8 cellular contexts compared by ENCODE assay signal in the genomic region with DNA sequence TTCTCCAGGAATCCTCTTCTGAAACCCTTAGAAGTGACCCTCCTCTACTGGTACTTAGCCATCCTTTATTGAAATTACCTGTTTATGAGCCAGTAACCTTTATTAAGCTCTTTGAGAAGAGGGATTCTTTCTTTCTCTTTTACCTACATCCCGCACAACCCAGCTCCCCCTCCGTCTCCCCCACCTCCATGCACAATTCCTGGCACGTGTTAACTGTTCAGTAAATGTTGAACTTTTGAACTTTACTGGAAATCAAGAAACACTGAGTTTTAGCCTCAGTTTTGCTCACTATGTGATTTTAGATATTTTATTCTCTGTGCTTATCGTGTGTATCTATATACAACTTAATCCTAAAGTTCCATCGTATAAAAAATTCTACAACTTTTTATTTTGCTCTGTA. TPM values are rescaled to one million over a fixed set of nuclear protein-coding genes. Genes with fewer than 3 reads are reported as not detected.
A peak's percentile ranks its signal among the peaks of the same experiment; 100 is the strongest.
DNase-seq lines count a peak whose midpoint lies in the region; ATAC-seq and TF ChIP-seq lines count a peak whose summit lies in the region.

No MANE protein-coding gene starts in this region.

- no peaks in the 10 kb centered on the region for H3K27me3 Mint-ChIP-seq in endodermal cell (ENCODE audit: insufficient read depth)
- H3K27me3 Mint-ChIP-seq in progenitor cell of endocrine pancreas = no peaks in the 10 kb centered on the region

- peaks cover 37% of the 10 kb centered on the region for H4K20me1 ChIP-seq in OCI-LY3 (ENCODE audit: insufficient read depth, low read length)

- H3K27ac ChIP-seq in OCI-LY3 (ENCODE audit: low read length) = no peak overlapping the region
- no peak overlapping the region for H3K27ac ChIP-seq in endodermal cell (ENCODE audit: low read depth, low read length)

- H3K9me3 Mint-ChIP-seq in endodermal cell = peaks cover 5% of the 10 kb centered on the region
- H3K9me3 Mint-ChIP-seq in progenitor cell of endocrine pancreas (ENCODE audit: low read depth) = peaks cover 4% of the 10 kb centered on the region

- H3K27ac Mint-ChIP-seq in endodermal cell (no peak overlapping the region), progenitor cell of endocrine pancreas (no peak overlapping the region)

- H3K9me3 ChIP-seq in OCI-LY3 (ENCODE audit: insufficient read depth, low read length) (no peaks in the 10 kb centered on the region), endodermal cell (ENCODE audit: control insufficient read depth, low read length) (no peaks in the 10 kb centered on the region)

- peaks cover 9% of the 10 kb centered on the region for H3K36me3 Mint-ChIP-seq in endodermal cell (ENCODE audit: low read depth)
- peaks cover 8% of the 10 kb centered on the region for H3K36me3 Mint-ChIP-seq in progenitor cell of endocrine pancreas (ENCODE audit: insufficient read depth)

- H3K79me2 ChIP-seq in OCI-LY3 (ENCODE audit: low read length) = peaks cover 87% of the 10 kb centered on the region

- TF ChIP-seq CTCF in OCI-LY3 (IDR thresholded peaks at IDR 0.05; ENCODE audit: low read depth, low read length) (no peak), endodermal cell (conservative IDR thresholded peaks at IDR 0.05) (no peak), progenitor cell of endocrine pancreas (IDR thresholded peaks at IDR 0.05; ENCODE audit: unreplicated experiment) (no peak)

- H3K4me2 ChIP-seq in OCI-LY3 (ENCODE audit: low read length) = peak overlapping the region; percentile 77

- H3K36me3 ChIP-seq in OCI-LY3 (replicated peaks; ENCODE audit: low read depth, low read length) = peaks cover 16% of the 10 kb centered on the region
- H3K36me3 ChIP-seq in endodermal cell (ENCODE audit: control insufficient read depth, insufficient read depth, low read length) = peaks cover 20% of the 10 kb centered on the region
- no peaks in the 10 kb centered on the region; the same call in 1 of the 2 replicates for H3K36me3 ChIP-seq in H7 (replicated peaks; ENCODE audit: control insufficient read depth, insufficient read depth, low read length)

- peak overlapping the region; percentile 97 for H3K4me3 Mint-ChIP-seq in endodermal cell
- H3K4me3 Mint-ChIP-seq in progenitor cell of endocrine pancreas (ENCODE audit: low read depth) = peak overlapping the region; percentile 96

- H3K9ac ChIP-seq in OCI-LY3 (ENCODE audit: low read length) (0 out of 2 replicates have a peak overlapping the region, but pooled peaks have one; percentile 100), endodermal cell (ENCODE audit: extremely low read depth, low read length, poor library complexity, severe bottlenecking) (peak overlapping the region; percentile 20)

- H3K4me3 ChIP-seq in OCI-LY3 (ENCODE audit: low read length) = peak overlapping the region; percentile 100
- H3K4me3 ChIP-seq in endodermal cell (ENCODE audit: low read length) = peak overlapping the region; percentile 96
- H3K4me3 ChIP-seq in H7 (ENCODE audit: insufficient read depth, low read depth, low read length) = no peak overlapping the region; the same call in 1 of the 2 replicates

- H2AFZ ChIP-seq in OCI-LY3 (ENCODE audit: low read depth, low read length) = no peak overlapping the region

- H3K4me1 ChIP-seq in OCI-LY3 (ENCODE audit: low read length) (peaks cover 19% of the 10 kb centered on the region), endodermal cell (ENCODE audit: control insufficient read depth, insufficient read depth, low read length) (peaks cover 4% of the 10 kb centered on the region)

- no peak for ATAC-seq in HG02759 (IDR thresholded peaks at IDR 0.05; ENCODE audit: unreplicated experiment)

- H3K4me1 Mint-ChIP-seq in endodermal cell (peaks cover 13% of the 10 kb centered on the region), progenitor cell of endocrine pancreas (ENCODE audit: low read depth) (peaks cover 13% of the 10 kb centered on the region)

- H3K27me3 ChIP-seq in OCI-LY3 (ENCODE audit: low read depth, low read length) (no peaks in the 10 kb centered on the region), endodermal cell (ENCODE audit: control insufficient read depth, insufficient read depth, low read length, poor library complexity, severe bottlenecking) (no peaks in the 10 kb centered on the region), H7 (ENCODE audit: control insufficient read depth, insufficient read depth, low read length) (no peaks in the 10 kb centered on the region)

- peak; percentile 15 for DNase-seq in EH (ENCODE audit: low read depth)
- DNase-seq in endodermal cell = no peak
- no peak for DNase-seq in progenitor cell of endocrine pancreas (ENCODE audit: low spot score, unreplicated experiment)
- DNase-seq in NCI-H1105 treated with DMSO at 0.1 percent for 48 hours (lab: John Stamatoyannopoulos, UW) = no peak
- no peak for DNase-seq in H7
- DNase-seq in GOT3 (lab: John Stamatoyannopoulos, UW) = no peak

- WGBS in endodermal cell (ENCODE audit: insufficient coverage in 1 of 2, insufficient read length in 1 of 2), 2 experiments = 53 to 81% methylated on average over 3 of the region's 5 CpGs

RNA-seq across cellular contexts. Expression of a gene that starts 1.8 kb away (rescaled TPM):
- total RNA-seq in endodermal cell (10 to 100 TPM; 28.0 to 30.2 TPM), progenitor cell of endocrine pancreas (35.4 and 37.4 TPM in 2 replicates)
- 39.9 TPM for polyA plus RNA-seq in endodermal cell (2013, experiment 1 of 2)
- polyA plus RNA-seq in endodermal cell (2013, experiment 2 of 2) = 38.5 TPM
- total RNA-seq in H7 (2014; rRNA removed; shearing (Covaris generic)) = 66.4 and 72.5 TPM in 2 replicates

RNA-seq across cellular contexts. Expression of a gene that starts 2.1 kb away (rescaled TPM):
- total RNA-seq in endodermal cell (10 to 100 TPM; 13.8 to 23.8 TPM), progenitor cell of endocrine pancreas (9.0 and 12.4 TPM in 2 replicates)
- 14.9 TPM for polyA plus RNA-seq in endodermal cell (2013, experiment 1 of 2)
- polyA plus RNA-seq in endodermal cell (2013, experiment 2 of 2) = 16.9 TPM
- total RNA-seq in H7 (2014; rRNA removed; shearing (Covaris generic)) = 10.5 and 23.0 TPM in 2 replicates
